1 cellular context compared by ENCODE assay signal in the genomic region with DNA sequence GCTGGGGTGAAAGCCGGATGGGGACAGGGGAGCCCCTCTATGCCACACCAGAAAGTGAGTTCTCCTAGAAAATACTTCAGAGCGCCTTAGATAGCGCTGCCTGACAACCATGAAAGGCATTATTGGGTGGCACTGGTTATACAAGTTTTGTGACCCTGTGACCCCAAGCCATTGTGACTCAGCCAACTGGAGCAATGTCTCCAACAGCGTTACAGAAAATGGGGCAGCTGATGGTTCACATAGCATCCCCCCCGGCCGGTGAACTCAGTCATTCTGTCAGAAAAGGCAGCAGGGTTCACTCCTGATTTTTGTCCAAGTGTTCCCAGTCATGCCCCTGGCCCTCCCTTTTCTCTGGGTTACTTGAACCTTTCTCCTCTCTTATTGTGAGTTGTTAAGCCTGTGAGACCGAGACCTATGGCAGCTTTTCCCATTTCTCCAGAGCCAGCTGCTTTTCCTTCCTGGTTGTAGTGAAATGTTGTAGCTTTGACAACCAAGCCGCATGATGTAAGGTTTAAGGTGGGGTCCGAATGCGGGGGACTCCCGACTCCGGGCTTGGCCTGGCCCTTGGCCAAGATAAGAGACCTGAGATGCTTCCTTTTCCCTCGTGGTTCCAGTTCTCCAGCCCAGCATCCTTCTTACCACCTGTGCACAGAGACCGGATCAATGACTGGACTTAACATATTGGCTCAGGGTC.
TF ChIP-seq lines count a peak whose summit lies in the region.

No MANE protein-coding gene starts in this region.

TF ChIP-seq in HepG2, 621 proteins besides CTCF, POLR2A, EP300 and RAD21:
- no peak for TF ChIP-seq ZNF530 (CRISPR knock-in tag; IDR thresholded peaks at IDR 0.05; ENCODE audit: low read depth)
- TF ChIP-seq ZSCAN30 (CRISPR knock-in tag; IDR thresholded peaks at IDR 0.05): no peak
- TF ChIP-seq, protein P1, sequence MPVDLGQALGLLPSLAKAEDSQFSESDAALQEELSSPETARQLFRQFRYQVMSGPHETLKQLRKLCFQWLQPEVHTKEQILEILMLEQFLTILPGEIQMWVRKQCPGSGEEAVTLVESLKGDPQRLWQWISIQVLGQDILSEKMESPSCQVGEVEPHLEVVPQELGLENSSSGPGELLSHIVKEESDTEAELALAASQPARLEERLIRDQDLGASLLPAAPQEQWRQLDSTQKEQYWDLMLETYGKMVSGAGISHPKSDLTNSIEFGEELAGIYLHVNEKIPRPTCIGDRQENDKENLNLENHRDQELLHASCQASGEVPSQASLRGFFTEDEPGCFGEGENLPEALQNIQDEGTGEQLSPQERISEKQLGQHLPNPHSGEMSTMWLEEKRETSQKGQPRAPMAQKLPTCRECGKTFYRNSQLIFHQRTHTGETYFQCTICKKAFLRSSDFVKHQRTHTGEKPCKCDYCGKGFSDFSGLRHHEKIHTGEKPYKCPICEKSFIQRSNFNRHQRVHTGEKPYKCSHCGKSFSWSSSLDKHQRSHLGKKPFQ (CRISPR knock-in tag; IDR thresholded peaks at IDR 0.05; ENCODE audit: insufficient replicate concordance): no peak
- TF ChIP-seq, protein P2, sequence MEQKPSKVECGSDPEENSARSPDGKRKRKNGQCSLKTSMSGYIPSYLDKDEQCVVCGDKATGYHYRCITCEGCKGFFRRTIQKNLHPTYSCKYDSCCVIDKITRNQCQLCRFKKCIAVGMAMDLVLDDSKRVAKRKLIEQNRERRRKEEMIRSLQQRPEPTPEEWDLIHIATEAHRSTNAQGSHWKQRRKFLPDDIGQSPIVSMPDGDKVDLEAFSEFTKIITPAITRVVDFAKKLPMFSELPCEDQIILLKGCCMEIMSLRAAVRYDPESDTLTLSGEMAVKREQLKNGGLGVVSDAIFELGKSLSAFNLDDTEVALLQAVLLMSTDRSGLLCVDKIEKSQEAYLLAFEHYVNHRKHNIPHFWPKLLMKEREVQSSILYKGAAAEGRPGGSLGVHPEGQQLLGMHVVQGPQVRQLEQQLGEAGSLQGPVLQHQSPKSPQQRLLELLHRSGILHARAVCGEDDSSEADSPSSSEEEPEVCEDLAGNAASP (CRISPR knock-in tag; IDR thresholded peaks at IDR 0.05; ENCODE audit: borderline replicate concordance): no peak
- TF ChIP-seq ZSCAN22 (CRISPR knock-in tag; IDR thresholded peaks at IDR 0.05): no peak
- no peak for TF ChIP-seq U2AF2 (IDR thresholded peaks at IDR 0.05; ENCODE audit: low read depth, low read length)
- TF ChIP-seq NR2F1 (CRISPR knock-in tag; IDR thresholded peaks at IDR 0.05): peak; percentile 71 to 94; a peak in 3 of 4 replicates
- TF ChIP-seq ZNF674 (CRISPR knock-in tag; IDR thresholded peaks at IDR 0.05; ENCODE audit: low read depth): no peak
- TF ChIP-seq, protein P3, sequence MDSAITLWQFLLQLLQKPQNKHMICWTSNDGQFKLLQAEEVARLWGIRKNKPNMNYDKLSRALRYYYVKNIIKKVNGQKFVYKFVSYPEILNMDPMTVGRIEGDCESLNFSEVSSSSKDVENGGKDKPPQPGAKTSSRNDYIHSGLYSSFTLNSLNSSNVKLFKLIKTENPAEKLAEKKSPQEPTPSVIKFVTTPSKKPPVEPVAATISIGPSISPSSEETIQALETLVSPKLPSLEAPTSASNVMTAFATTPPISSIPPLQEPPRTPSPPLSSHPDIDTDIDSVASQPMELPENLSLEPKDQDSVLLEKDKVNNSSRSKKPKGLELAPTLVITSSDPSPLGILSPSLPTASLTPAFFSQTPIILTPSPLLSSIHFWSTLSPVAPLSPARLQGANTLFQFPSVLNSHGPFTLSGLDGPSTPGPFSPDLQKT (CRISPR knock-in tag; IDR thresholded peaks at IDR 0.05; ENCODE audit: borderline replicate concordance): no peak
- TF ChIP-seq ZMYM4 (CRISPR knock-in tag; IDR thresholded peaks at IDR 0.05): no peak
- no peak for TF ChIP-seq ZNF766 (CRISPR knock-in tag; IDR thresholded peaks at IDR 0.05; ENCODE audit: borderline replicate concordance)
- 0 out of 2 replicates have a peak, but pooled peaks have one; percentile 7 for TF ChIP-seq SALL1 (CRISPR knock-in tag; IDR thresholded peaks at IDR 0.05)
- no peak for TF ChIP-seq ZNF747 (CRISPR knock-in tag; IDR thresholded peaks at IDR 0.05; ENCODE audit: borderline replicate concordance)
- TF ChIP-seq, protein P4, sequence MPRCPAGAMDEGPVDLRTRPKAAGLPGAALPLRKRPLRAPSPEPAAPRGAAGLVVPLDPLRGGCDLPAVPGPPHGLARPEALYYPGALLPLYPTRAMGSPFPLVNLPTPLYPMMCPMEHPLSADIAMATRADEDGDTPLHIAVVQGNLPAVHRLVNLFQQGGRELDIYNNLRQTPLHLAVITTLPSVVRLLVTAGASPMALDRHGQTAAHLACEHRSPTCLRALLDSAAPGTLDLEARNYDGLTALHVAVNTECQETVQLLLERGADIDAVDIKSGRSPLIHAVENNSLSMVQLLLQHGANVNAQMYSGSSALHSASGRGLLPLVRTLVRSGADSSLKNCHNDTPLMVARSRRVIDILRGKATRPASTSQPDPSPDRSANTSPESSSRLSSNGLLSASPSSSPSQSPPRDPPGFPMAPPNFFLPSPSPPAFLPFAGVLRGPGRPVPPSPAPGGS (CRISPR knock-in tag; IDR thresholded peaks at IDR 0.05): no peak
- TF ChIP-seq ZNF570 (CRISPR knock-in tag; IDR thresholded peaks at IDR 0.05; ENCODE audit: borderline replicate concordance): no peak
- TF ChIP-seq LCORL (IDR thresholded peaks at IDR 0.05): no peak
- TF ChIP-seq LCORL (CRISPR knock-in tag; IDR thresholded peaks at IDR 0.05): no peak
- no peak for TF ChIP-seq ZNF891 (CRISPR knock-in tag; IDR thresholded peaks at IDR 0.05)
- TF ChIP-seq, protein P5, sequence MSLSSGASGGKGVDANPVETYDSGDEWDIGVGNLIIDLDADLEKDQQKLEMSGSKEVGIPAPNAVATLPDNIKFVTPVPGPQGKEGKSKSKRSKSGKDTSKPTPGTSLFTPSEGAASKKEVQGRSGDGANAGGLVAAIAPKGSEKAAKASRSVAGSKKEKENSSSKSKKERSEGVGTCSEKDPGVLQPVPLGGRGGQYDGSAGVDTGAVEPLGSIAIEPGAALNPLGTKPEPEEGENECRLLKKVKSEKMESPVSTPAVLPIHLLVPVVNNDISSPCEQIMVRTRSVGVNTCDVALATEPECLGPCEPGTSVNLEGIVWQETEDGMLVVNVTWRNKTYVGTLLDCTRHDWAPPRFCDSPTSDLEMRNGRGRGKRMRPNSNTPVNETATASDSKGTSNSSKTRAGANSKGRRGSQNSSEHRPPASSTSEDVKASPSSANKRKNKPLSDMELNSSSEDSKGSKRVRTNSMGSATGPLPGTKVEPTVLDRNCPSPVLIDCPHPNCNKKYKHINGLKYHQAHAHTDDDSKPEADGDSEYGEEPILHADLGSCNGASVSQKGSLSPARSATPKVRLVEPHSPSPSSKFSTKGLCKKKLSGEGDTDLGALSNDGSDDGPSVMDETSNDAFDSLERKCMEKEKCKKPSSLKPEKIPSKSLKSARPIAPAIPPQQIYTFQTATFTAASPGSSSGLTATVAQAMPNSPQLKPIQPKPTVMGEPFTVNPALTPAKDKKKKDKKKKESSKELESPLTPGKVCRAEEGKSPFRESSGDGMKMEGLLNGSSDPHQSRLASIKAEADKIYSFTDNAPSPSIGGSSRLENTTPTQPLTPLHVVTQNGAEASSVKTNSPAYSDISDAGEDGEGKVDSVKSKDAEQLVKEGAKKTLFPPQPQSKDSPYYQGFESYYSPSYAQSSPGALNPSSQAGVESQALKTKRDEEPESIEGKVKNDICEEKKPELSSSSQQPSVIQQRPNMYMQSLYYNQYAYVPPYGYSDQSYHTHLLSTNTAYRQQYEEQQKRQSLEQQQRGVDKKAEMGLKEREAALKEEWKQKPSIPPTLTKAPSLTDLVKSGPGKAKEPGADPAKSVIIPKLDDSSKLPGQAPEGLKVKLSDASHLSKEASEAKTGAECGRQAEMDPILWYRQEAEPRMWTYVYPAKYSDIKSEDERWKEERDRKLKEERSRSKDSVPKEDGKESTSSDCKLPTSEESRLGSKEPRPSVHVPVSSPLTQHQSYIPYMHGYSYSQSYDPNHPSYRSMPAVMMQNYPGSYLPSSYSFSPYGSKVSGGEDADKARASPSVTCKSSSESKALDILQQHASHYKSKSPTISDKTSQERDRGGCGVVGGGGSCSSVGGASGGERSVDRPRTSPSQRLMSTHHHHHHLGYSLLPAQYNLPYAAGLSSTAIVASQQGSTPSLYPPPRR (CRISPR knock-in tag; IDR thresholded peaks at IDR 0.05; ENCODE audit: borderline replicate concordance): no peak
- TF ChIP-seq RARA (CRISPR knock-in tag; IDR thresholded peaks at IDR 0.05): peak; percentile 62; the same call in 1 of the 2 replicates
- TF ChIP-seq ZNF484 (CRISPR knock-in tag; IDR thresholded peaks at IDR 0.05; ENCODE audit: borderline replicate concordance, low read depth): no peak
- TF ChIP-seq, protein P6, sequence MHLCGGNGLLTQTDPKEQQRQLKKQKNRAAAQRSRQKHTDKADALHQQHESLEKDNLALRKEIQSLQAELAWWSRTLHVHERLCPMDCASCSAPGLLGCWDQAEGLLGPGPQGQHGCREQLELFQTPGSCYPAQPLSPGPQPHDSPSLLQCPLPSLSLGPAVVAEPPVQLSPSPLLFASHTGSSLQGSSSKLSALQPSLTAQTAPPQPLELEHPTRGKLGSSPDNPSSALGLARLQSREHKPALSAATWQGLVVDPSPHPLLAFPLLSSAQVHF (CRISPR knock-in tag; IDR thresholded peaks at IDR 0.05): no peak
- no peak for TF ChIP-seq SMAD1 (CRISPR knock-in tag; IDR thresholded peaks at IDR 0.05; ENCODE audit: borderline replicate concordance, low read depth)
- no peak for TF ChIP-seq ERF (CRISPR knock-in tag; IDR thresholded peaks at IDR 0.05)
- TF ChIP-seq TMF1 (CRISPR knock-in tag; IDR thresholded peaks at IDR 0.05; ENCODE audit: low read depth): no peak
- TF ChIP-seq TCF7 (IDR thresholded peaks at IDR 0.05; ENCODE audit: low read depth): no peak
- TF ChIP-seq, protein P7, sequence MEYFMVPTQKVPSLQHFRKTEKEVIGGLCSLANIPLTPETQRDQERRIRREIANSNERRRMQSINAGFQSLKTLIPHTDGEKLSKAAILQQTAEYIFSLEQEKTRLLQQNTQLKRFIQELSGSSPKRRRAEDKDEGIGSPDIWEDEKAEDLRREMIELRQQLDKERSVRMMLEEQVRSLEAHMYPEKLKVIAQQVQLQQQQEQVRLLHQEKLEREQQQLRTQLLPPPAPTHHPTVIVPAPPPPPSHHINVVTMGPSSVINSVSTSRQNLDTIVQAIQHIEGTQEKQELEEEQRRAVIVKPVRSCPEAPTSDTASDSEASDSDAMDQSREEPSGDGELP (IDR thresholded peaks at IDR 0.05; ENCODE audit: borderline replicate concordance, low read depth): peak; percentile 30; the same call in 1 of the 2 replicates
- TF ChIP-seq ZNF644 (CRISPR knock-in tag; IDR thresholded peaks at IDR 0.05; ENCODE audit: low read depth): 0 out of 2 replicates have a peak, but pooled peaks have one; percentile 52
- TF ChIP-seq KDM2A (CRISPR knock-in tag; IDR thresholded peaks at IDR 0.05; ENCODE audit: borderline replicate concordance, low read depth): no peak
- TF ChIP-seq, protein P8, sequence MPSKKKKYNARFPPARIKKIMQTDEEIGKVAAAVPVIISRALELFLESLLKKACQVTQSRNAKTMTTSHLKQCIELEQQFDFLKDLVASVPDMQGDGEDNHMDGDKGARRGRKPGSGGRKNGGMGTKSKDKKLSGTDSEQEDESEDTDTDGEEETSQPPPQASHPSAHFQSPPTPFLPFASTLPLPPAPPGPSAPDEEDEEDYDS (CRISPR knock-in tag; IDR thresholded peaks at IDR 0.05): no peak
- TF ChIP-seq ZNF572 (CRISPR knock-in tag; IDR thresholded peaks at IDR 0.05): no peak
- TF ChIP-seq, protein P9, sequence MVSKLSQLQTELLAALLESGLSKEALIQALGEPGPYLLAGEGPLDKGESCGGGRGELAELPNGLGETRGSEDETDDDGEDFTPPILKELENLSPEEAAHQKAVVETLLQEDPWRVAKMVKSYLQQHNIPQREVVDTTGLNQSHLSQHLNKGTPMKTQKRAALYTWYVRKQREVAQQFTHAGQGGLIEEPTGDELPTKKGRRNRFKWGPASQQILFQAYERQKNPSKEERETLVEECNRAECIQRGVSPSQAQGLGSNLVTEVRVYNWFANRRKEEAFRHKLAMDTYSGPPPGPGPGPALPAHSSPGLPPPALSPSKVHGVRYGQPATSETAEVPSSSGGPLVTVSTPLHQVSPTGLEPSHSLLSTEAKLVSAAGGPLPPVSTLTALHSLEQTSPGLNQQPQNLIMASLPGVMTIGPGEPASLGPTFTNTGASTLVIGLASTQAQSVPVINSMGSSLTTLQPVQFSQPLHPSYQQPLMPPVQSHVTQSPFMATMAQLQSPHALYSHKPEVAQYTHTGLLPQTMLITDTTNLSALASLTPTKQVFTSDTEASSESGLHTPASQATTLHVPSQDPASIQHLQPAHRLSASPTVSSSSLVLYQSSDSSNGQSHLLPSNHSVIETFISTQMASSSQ (IDR thresholded peaks at IDR 0.05; ENCODE audit: low read depth): no peak
- TF ChIP-seq, protein P9 (CRISPR knock-in tag; IDR thresholded peaks at IDR 0.05; ENCODE audit: borderline replicate concordance): no peak
- TF ChIP-seq TEAD3 (CRISPR knock-in tag; optimal IDR thresholded peaks at IDR 0.05; ENCODE audit: borderline replicate concordance): peak; percentile 10
- TF ChIP-seq FOSL2 (CRISPR knock-in tag; IDR thresholded peaks at IDR 0.05): peak; percentile 81
- TF ChIP-seq, protein P10, sequence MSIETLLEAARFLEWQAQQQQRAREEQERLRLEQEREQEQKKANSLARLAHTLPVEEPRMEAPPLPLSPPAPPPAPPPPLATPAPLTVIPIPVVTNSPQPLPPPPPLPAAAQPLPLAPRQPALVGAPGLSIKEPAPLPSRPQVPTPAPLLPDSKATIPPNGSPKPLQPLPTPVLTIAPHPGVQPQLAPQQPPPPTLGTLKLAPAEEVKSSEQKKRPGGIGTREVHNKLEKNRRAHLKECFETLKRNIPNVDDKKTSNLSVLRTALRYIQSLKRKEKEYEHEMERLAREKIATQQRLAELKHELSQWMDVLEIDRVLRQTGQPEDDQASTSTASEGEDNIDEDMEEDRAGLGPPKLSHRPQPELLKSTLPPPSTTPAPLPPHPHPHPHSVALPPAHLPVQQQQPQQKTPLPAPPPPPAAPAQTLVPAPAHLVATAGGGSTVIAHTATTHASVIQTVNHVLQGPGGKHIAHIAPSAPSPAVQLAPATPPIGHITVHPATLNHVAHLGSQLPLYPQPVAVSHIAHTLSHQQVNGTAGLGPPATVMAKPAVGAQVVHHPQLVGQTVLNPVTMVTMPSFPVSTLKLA (IDR thresholded peaks at IDR 0.05): no peak
- TF ChIP-seq SOX13 (IDR thresholded peaks at IDR 0.05): no peak
- TF ChIP-seq SOX13 (CRISPR knock-in tag; conservative IDR thresholded peaks at IDR 0.05 in 1 of 2, IDR thresholded peaks at IDR 0.05 in 1 of 2): no peak; a peak in 1 of 4 replicates
- peak; percentile 88 for TF ChIP-seq NR2F6 (IDR thresholded peaks at IDR 0.05)
- peak; percentile 76 for TF ChIP-seq NR2F6 (CRISPR knock-in tag; IDR thresholded peaks at IDR 0.05)
